In genomic region chr4:169272265-169272886, GRCh38 we compare ENCODE assay signal across 10 cellular contexts. TPM values are rescaled to one million over a fixed set of nuclear protein-coding genes. Genes with fewer than 3 reads are reported as not detected.
A peak's percentile ranks its signal among the peaks of the same experiment; 100 is the strongest.
DNase-seq lines count a peak whose midpoint lies in the region; ATAC-seq lines count a peak whose summit lies in the region.
"Had no signal": no experiment of that assay in that cellular context is flagged by ENCODE, and none has a peak within 500 bp of the region (broad histone marks: within the 10 kb centered on the region; RNA-seq: fewer than 3 reads in every experiment).

No MANE protein-coding gene starts in this region.

- no peak overlapping the region for H3K4me3 ChIP-seq in aorta (ENCODE audit: low read length in 2 of 2)

- H3K27ac ChIP-seq in aorta (ENCODE audit: low read depth in 1 of 2, low read length in 2 of 2): peak overlapping the region; percentile 19 to 45

- no peaks in the 10 kb centered on the region for H3K36me3 Mint-ChIP-seq in activated naive CD8-positive, alpha-beta T cell
- no peaks in the 10 kb centered on the region for H3K36me3 Mint-ChIP-seq in activated naive CD8-positive, alpha-beta T cell treated with anti-CD3 and anti-CD28 coated beads for 36 hours

- intact Hi-C loops in aorta (cut with DNase I): loop anchor here (5.0 to 10.0 kb wide), 5 partner anchors 35 to 260 kb away; partner anchors contain the start of gene CBR4 (in 1 of the 2)

- H3K4me3 Mint-ChIP-seq in activated naive CD8-positive, alpha-beta T cell: peak overlapping the region; percentile 69
- no peak overlapping the region for H3K4me3 Mint-ChIP-seq in activated naive CD8-positive, alpha-beta T cell treated with anti-CD3 and anti-CD28 coated beads for 36 hours

- 8 to 15% methylated on average over 3 of the region's 3 CpGs for WGBS in aorta, 2 donors

- peaks cover 24% of the 10 kb centered on the region for H3K27me3 Mint-ChIP-seq in activated naive CD8-positive, alpha-beta T cell
- H3K27me3 Mint-ChIP-seq in activated naive CD8-positive, alpha-beta T cell treated with anti-CD3 and anti-CD28 coated beads for 36 hours: peaks cover 66% of the 10 kb centered on the region

- no peaks in the 10 kb centered on the region for H3K27me3 ChIP-seq in aorta (ENCODE audit: control insufficient read depth in 1 of 2, insufficient read depth in 2 of 2, low read length in 1 of 2)

- no peak for ATAC-seq in aorta (ENCODE audit: low FRiP score)
- no peak for ATAC-seq in esophagus mucosa

- H3K27ac Mint-ChIP-seq in activated naive CD8-positive, alpha-beta T cell: no peak overlapping the region
- no peak overlapping the region for H3K27ac Mint-ChIP-seq in activated naive CD8-positive, alpha-beta T cell treated with anti-CD3 and anti-CD28 coated beads for 36 hours

- peaks cover 11% of the 10 kb centered on the region for H3K4me1 Mint-ChIP-seq in activated naive CD8-positive, alpha-beta T cell (ENCODE audit: low read depth)
- H3K4me1 Mint-ChIP-seq in activated naive CD8-positive, alpha-beta T cell treated with anti-CD3 and anti-CD28 coated beads for 36 hours: peaks cover 6% of the 10 kb centered on the region

- no peaks in the 10 kb centered on the region for H3K36me3 ChIP-seq in aorta (ENCODE audit: control insufficient read depth in 1 of 2, insufficient read depth in 2 of 2, low read length in 1 of 2)

- no peak for DNase-seq in activated naive CD8-positive, alpha-beta T cell treated with anti-CD3 and anti-CD28 coated beads for 36 hours
- DNase-seq in NCI-H226 (peak; percentile 36), fibroblast of peridontal ligament (ENCODE audit: extremely low read depth) (peak; percentile 92), aorta (no peak), hippocampal formation (lab: John Stamatoyannopoulos, UW) (no peak)
- DNase-seq in stimulated activated CD4-positive, alpha-beta T cell treated with anti-CD3 and anti-CD28 coated beads, Interleukin-4, amount 100 ng/mL, for 24 hours: no peak
- DNase-seq: COR-L47, T-helper 2 cell had no signal

- H3K9me3 Mint-ChIP-seq in activated naive CD8-positive, alpha-beta T cell (ENCODE audit: low read depth): no peaks in the 10 kb centered on the region
- no peaks in the 10 kb centered on the region for H3K9me3 Mint-ChIP-seq in activated naive CD8-positive, alpha-beta T cell treated with anti-CD3 and anti-CD28 coated beads for 36 hours

- peaks cover 0 to 2% of the 10 kb centered on the region in 2 donors for H3K4me1 ChIP-seq in aorta (ENCODE audit: control insufficient read depth in 1 of 2, insufficient read depth in 2 of 2, low read length in 2 of 2)

- no peaks in the 10 kb centered on the region for H3K9me3 ChIP-seq in aorta (ENCODE audit: control insufficient read depth, low read length)

RNA-seq across cellular contexts. Expression of gene SH3RF1, which starts 1.6 kb away (rescaled TPM):
- under 1 TPM; 0.54 to 0.87 TPM for total RNA-seq in activated naive CD8-positive, alpha-beta T cell treated with anti-CD3 and anti-CD28 coated beads for 36 hours
- 10 to 100 TPM; 27.3 to 31.8 TPM for total RNA-seq in aorta
- polyA plus RNA-seq in aorta: 1 to 10 TPM; 7.6 to 8.8 TPM
- 5.4 TPM for total RNA-seq in esophagus mucosa

Comparison
In these comparisons a context has a peak if more than half of its experiments do, and no peak if none do; other contexts are left out.
1. DNase-seq: peak in NCI-H226 (single experiment) and fibroblast of peridontal ligament (single experiment); none in activated naive CD8-positive, alpha-beta T cell treated with anti-CD3 and anti-CD28 coated beads for 36 hours (single experiment), aorta (0 of 2), hippocampal formation (0 of 2) and stimulated activated CD4-positive, alpha-beta T cell treated with anti-CD3 and anti-CD28 coated beads, Interleukin-4, amount 100 ng/mL, for 24 hours (single experiment).